Comparison of ENCODE assay signal across 16 cellular contexts in genomic region chr11:724733-725386, GRCh38. TPM values are rescaled to one million over a fixed set of nuclear protein-coding genes. Genes with fewer than 3 reads are reported as not detected.
DNase-seq lines count a peak whose midpoint lies in the region; ATAC-seq and TF ChIP-seq lines count a peak whose summit lies in the region.
"Had no signal": no experiment of that assay in that cellular context is flagged by ENCODE, and none has a peak within 500 bp of the region (broad histone marks: within the 10 kb centered on the region; RNA-seq: fewer than 3 reads in every experiment).

No MANE protein-coding gene starts in this region.

- H2AFZ ChIP-seq in MM.1S (ENCODE audit: low read length) (0 out of 2 replicates have a peak overlapping the region, but pooled peaks have one; percentile 55), osteoblast (ENCODE audit: low read length) (no peak overlapping the region)

- peaks cover 22% of the 10 kb centered on the region for H3K27me3 Mint-ChIP-seq in activated T-cell treated with anti-CD3 and anti-CD28 coated beads, Interleukin-2, amount 50 U/mL, for 24 hours
- H3K27me3 Mint-ChIP-seq in effector memory CD8-positive, alpha-beta T cell: peaks cover 9 to 15% of the 10 kb centered on the region in 2 donors

- H3K4me1 Mint-ChIP-seq in activated T-cell treated with anti-CD3 and anti-CD28 coated beads, Interleukin-2, amount 50 U/mL, for 24 hours (ENCODE audit: low read depth): peaks cover 25% of the 10 kb centered on the region
- peaks cover 8 to 13% of the 10 kb centered on the region in 2 donors for H3K4me1 Mint-ChIP-seq in effector memory CD8-positive, alpha-beta T cell (ENCODE audit: low read depth in 2 of 2)

- H3K79me2 ChIP-seq in MM.1S (ENCODE audit: low read length) (no peaks in the 10 kb centered on the region), osteoblast (ENCODE audit: insufficient read depth, low read length) (no peaks in the 10 kb centered on the region)

- H3K9me3 Mint-ChIP-seq in activated T-cell treated with anti-CD3 and anti-CD28 coated beads, Interleukin-2, amount 50 U/mL, for 24 hours: no peaks in the 10 kb centered on the region
- H3K9me3 Mint-ChIP-seq in effector memory CD8-positive, alpha-beta T cell: no peaks in the 10 kb centered on the region
- H3K9me3 Mint-ChIP-seq: dendritic cell treated with granulocyte-macrophage colony-stimulating factor and Interleukin-4, amounts not matched to agents 40 ng/mL and 50 ng/mL, for 4 days had no signal

- ATAC-seq in effector memory CD8-positive, alpha-beta T cell (replicated peaks): no peak
- ATAC-seq in HG03045 (IDR thresholded peaks at IDR 0.05; ENCODE audit: unreplicated experiment) (no peak), HG03354 (IDR thresholded peaks at IDR 0.05; ENCODE audit: poor library complexity, severe bottlenecking, unreplicated experiment) (no peak)

- H4K20me1 ChIP-seq in MM.1S (ENCODE audit: insufficient read depth, low read length) (no peaks in the 10 kb centered on the region), osteoblast (ENCODE audit: insufficient read depth, low read length) (no peaks in the 10 kb centered on the region)

- H3K36me3 Mint-ChIP-seq in activated T-cell treated with anti-CD3 and anti-CD28 coated beads, Interleukin-2, amount 50 U/mL, for 24 hours (ENCODE audit: low read depth): no peaks in the 10 kb centered on the region
- peaks cover 2% of the 10 kb centered on the region for H3K36me3 Mint-ChIP-seq in effector memory CD8-positive, alpha-beta T cell (ENCODE audit: insufficient read depth)

- no peak overlapping the region for H3K27ac Mint-ChIP-seq in activated T-cell treated with anti-CD3 and anti-CD28 coated beads, Interleukin-2, amount 50 U/mL, for 24 hours
- H3K27ac Mint-ChIP-seq in effector memory CD8-positive, alpha-beta T cell: peak overlapping the region in 1 of 2 donors; percentile 32
- H3K27ac Mint-ChIP-seq: dendritic cell treated with granulocyte-macrophage colony-stimulating factor and Interleukin-4, amounts not matched to agents 40 ng/mL and 50 ng/mL, for 4 days had no signal

- peaks cover 16% of the 10 kb centered on the region; the same call in 1 of the 2 replicates for H3F3A ChIP-seq in MM.1S (ENCODE audit: insufficient read depth, low read length)

- H3K9me3 ChIP-seq in MM.1S (replicated peaks; ENCODE audit: insufficient read depth, low read length) (no peaks in the 10 kb centered on the region), osteoblast (ENCODE audit: low read depth, low read length) (no peaks in the 10 kb centered on the region)
- H3K9me3 ChIP-seq: prostate gland had no signal

- H3K4me1 ChIP-seq in MM.1S (ENCODE audit: low read length): peaks cover 20% of the 10 kb centered on the region
- H3K4me1 ChIP-seq in osteoblast (ENCODE audit: insufficient read depth, low read length): peaks cover 18% of the 10 kb centered on the region

- 0 out of 2 replicates have a peak, but pooled peaks cover 12% of the 10 kb centered on the region for H3K27me3 ChIP-seq in MM.1S (replicated peaks; ENCODE audit: insufficient read depth, low read length)
- peaks cover 6% of the 10 kb centered on the region for H3K27me3 ChIP-seq in osteoblast (ENCODE audit: insufficient read depth, low read length)

- no peak for TF ChIP-seq POLR2A in erythroblast (IDR thresholded peaks at IDR 0.05; ENCODE audit: low read length)

- TF ChIP-seq CTCF in MM.1S (IDR thresholded peaks at IDR 0.05; ENCODE audit: low read length) (no peak), osteoblast (IDR thresholded peaks at IDR 0.05; ENCODE audit: extremely low read depth, low read depth, low read length) (no peak)

- peak overlapping the region; percentile 24; the same call in 1 of the 2 replicates for H3K4me2 ChIP-seq in MM.1S (ENCODE audit: low read depth, low read length)
- no peak overlapping the region for H3K4me2 ChIP-seq in osteoblast (ENCODE audit: insufficient read depth, low read length)

- H3K36me3 ChIP-seq in MM.1S (replicated peaks; ENCODE audit: insufficient read depth, low read length) (no peaks in the 10 kb centered on the region), osteoblast (ENCODE audit: insufficient read depth, low read length) (no peaks in the 10 kb centered on the region)
- H3K36me3 ChIP-seq: prostate gland had no signal

- H3K4me3 ChIP-seq in MM.1S (ENCODE audit: low read length) (no peak overlapping the region), osteoblast (ENCODE audit: insufficient read depth, low read length) (no peak overlapping the region)

- DNase-seq in activated T-cell treated with anti-CD3 and anti-CD28 coated beads, Interleukin-2, amount 50 U/mL, for 24 hours: no peak
- no peak for DNase-seq in activated T-cell treated with anti-CD3 and anti-CD28 coated beads, Interleukin-2, amount 50 U/mL, for 48 hours
- DNase-seq in MM.1S: no peak
- no peak for DNase-seq in effector memory CD8-positive, alpha-beta T cell
- DNase-seq in osteoblast (ENCODE audit: insufficient read length, low spot score, missing footprints): peak; percentile 72
- DNase-seq in erythroblast (lab: John Stamatoyannopoulos, UW): no peak
- DNase-seq: amygdala, DMS153, NCI-H1092 treated with DMSO at 0.1 percent for 48 hours, NCI-H446 treated with DMSO at 0.1 percent for 48 hours, T-helper 9 cell, trophoblast cell had no signal

- H3K4me3 Mint-ChIP-seq in activated T-cell treated with anti-CD3 and anti-CD28 coated beads, Interleukin-2, amount 50 U/mL, for 24 hours: peak overlapping the region; percentile 55
- peak overlapping the region; percentile 74 for H3K4me3 Mint-ChIP-seq in effector memory CD8-positive, alpha-beta T cell

- no peak overlapping the region for H3K9ac ChIP-seq in MM.1S (ENCODE audit: low read length)

- no peaks in the 10 kb centered on the region for H3K9me2 ChIP-seq in MM.1S (replicated peaks; ENCODE audit: insufficient read depth, low read length)

- H3K27ac ChIP-seq in MM.1S (ENCODE audit: low read length) (no peak overlapping the region), osteoblast (ENCODE audit: low read depth, low read length) (no peak overlapping the region)

RNA-seq across cellular contexts. Expression of gene EPS8L2, which starts 18.8 kb away (rescaled TPM):
- total RNA-seq in osteoblast: 29.7 and 30.1 TPM in 2 replicates

RNA-seq across cellular contexts. Expression of gene TALDO1, which starts 22.4 kb away (rescaled TPM):
- total RNA-seq in osteoblast: 204 TPM in 2 replicates

RNA-seq across cellular contexts. Expression of gene TMEM80, which starts 29.2 kb away (rescaled TPM):
- 17.4 and 21.2 TPM in 2 replicates for total RNA-seq in osteoblast

RNA-seq across cellular contexts. Expression of gene DEAF1, which starts 29.8 kb away (rescaled TPM):
- total RNA-seq in osteoblast: 38.0 and 44.2 TPM in 2 replicates

RNA-seq across cellular contexts. Expression of gene GATD1, which starts 52.4 kb away (rescaled TPM):
- 31.5 and 37.3 TPM in 2 replicates for total RNA-seq in osteoblast
